In the genomic region with DNA sequence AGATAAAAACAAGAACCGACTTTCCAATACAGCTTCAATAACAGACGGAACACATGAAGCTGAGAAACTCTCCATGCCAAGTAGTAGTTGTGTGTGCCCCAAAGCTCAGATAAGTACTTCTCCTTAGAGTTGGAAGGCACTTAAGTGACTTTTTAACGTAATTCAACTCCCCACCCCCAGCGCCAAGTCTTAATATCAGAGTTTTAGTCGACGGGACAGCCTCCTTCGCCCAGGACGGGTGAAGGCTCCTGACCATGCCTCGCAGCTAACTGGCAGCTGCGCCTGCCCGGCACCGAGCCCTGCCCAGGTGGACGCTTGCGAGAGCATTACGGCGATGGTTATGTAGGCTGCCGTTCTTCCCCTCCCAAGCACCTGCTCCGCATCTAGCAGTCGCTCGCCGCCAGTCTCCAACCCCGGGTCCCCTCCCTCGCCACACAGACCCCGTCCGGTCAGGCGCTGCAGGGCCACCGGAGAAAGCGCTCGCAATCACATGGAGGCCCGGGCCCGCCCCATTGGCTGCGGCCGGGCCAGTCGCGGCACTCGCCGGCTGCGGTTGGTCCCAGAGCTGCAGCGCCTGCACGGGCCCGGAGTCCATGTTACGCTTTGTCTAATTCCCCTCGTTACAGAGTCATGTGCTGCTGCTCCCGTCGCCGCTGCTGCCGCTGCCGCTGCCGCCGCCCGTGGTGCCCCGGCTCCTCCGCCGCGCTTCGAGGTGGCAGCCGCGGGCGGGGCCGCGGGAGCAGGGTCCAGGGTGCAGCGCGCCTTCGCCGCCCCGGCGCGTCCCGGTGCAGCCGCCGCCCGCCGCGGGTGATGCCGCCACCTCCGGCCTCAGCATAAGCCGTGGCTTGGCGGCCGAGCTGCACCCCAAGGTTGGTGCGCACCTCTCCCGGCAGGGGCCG, we compare ENCODE assay signal across 1 cellular context.
TF ChIP-seq lines count a peak whose summit lies in the region.

Gene LRRC8D (plus strand): TSS at position 610 of the 899 bp plus-strand sequence. CDS start 112,037 bp downstream, outside the sequence.

TF ChIP-seq in Ishikawa, 13 proteins besides CTCF, POLR2A, EP300 and RAD21 (continued from another document):
- TF ChIP-seq, protein P1, sequence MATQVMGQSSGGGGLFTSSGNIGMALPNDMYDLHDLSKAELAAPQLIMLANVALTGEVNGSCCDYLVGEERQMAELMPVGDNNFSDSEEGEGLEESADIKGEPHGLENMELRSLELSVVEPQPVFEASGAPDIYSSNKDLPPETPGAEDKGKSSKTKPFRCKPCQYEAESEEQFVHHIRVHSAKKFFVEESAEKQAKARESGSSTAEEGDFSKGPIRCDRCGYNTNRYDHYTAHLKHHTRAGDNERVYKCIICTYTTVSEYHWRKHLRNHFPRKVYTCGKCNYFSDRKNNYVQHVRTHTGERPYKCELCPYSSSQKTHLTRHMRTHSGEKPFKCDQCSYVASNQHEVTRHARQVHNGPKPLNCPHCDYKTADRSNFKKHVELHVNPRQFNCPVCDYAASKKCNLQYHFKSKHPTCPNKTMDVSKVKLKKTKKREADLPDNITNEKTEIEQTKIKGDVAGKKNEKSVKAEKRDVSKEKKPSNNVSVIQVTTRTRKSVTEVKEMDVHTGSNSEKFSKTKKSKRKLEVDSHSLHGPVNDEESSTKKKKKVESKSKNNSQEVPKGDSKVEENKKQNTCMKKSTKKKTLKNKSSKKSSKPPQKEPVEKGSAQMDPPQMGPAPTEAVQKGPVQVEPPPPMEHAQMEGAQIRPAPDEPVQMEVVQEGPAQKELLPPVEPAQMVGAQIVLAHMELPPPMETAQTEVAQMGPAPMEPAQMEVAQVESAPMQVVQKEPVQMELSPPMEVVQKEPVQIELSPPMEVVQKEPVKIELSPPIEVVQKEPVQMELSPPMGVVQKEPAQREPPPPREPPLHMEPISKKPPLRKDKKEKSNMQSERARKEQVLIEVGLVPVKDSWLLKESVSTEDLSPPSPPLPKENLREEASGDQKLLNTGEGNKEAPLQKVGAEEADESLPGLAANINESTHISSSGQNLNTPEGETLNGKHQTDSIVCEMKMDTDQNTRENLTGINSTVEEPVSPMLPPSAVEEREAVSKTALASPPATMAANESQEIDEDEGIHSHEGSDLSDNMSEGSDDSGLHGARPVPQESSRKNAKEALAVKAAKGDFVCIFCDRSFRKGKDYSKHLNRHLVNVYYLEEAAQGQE (IDR thresholded peaks at IDR 0.05; ENCODE audit: low read depth): no peak
- no peak for TF ChIP-seq TEAD4 (IDR thresholded peaks at IDR 0.05)
- TF ChIP-seq NFIC (IDR thresholded peaks at IDR 0.05): no peak
- no peak for TF ChIP-seq CREB1 (IDR thresholded peaks at IDR 0.05; ENCODE audit: low read depth)
- no peak for TF ChIP-seq FOXM1 (IDR thresholded peaks at IDR 0.05; ENCODE audit: borderline replicate concordance, low read depth)
- TF ChIP-seq EGR1 (IDR thresholded peaks at IDR 0.05): no peak
- TF ChIP-seq TCF12 (IDR thresholded peaks at IDR 0.05; ENCODE audit: low read depth): peak; percentile 56; the same call in 1 of the 2 replicates
- TF ChIP-seq YY1 (IDR thresholded peaks at IDR 0.05; ENCODE audit: low read depth): 0 out of 2 replicates have a peak, but pooled peaks have one; percentile 41
- TF ChIP-seq, protein P2, sequence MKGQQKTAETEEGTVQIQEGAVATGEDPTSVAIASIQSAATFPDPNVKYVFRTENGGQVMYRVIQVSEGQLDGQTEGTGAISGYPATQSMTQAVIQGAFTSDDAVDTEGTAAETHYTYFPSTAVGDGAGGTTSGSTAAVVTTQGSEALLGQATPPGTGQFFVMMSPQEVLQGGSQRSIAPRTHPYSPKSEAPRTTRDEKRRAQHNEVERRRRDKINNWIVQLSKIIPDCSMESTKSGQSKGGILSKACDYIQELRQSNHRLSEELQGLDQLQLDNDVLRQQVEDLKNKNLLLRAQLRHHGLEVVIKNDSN (IDR thresholded peaks at IDR 0.05): peak; percentile 92
- TF ChIP-seq, protein P3, sequence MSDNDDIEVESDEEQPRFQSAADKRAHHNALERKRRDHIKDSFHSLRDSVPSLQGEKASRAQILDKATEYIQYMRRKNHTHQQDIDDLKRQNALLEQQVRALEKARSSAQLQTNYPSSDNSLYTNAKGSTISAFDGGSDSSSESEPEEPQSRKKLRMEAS (IDR thresholded peaks at IDR 0.05): peak; percentile 86
- TF ChIP-seq TAF1 (IDR thresholded peaks at IDR 0.05; ENCODE audit: low read depth): peak; percentile 52
- no peak for TF ChIP-seq ZBTB7A (IDR thresholded peaks at IDR 0.05; ENCODE audit: low read depth)
